In the genomic region with DNA sequence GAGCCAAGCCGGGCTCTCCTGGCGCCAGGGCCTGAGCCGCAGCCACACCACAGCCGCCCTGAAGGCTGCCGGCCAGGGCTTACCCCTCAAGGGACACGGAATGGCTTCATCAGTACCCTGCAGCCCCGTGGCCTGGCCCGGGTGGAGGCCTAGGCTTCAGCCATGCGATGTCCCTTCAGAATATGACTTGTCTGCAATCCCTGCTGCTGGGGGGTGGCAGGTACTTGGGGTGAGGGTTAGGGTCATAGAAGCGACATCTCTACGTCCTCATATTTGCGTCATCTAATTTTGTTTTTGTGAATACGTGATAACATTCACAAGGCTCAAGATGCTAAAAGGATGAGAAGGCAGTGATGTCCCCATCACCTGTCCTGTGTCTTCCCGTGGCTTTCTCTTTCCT, we compare ENCODE assay signal across 19 cellular contexts. TPM values are rescaled to one million over a fixed set of nuclear protein-coding genes. Genes with fewer than 3 reads are reported as not detected.
DNase-seq lines count a peak whose midpoint lies in the region; ATAC-seq, FAIRE-seq and TF ChIP-seq lines count a peak whose summit lies in the region.
"Had no signal": no experiment of that assay in that cellular context is flagged by ENCODE, and none has a peak within 500 bp of the region (broad histone marks: within the 10 kb centered on the region; RNA-seq: fewer than 3 reads in every experiment).

No MANE protein-coding gene starts in this region.

- peak overlapping the region; percentile 100 for H3K27ac ChIP-seq in 22Rv1
- H3K27ac ChIP-seq in SK-N-MC, result peak overlapping the region; percentile 98
- H3K27ac ChIP-seq in HepG2 (ENCODE audit: extremely low read length, insufficient read depth, low read length), result no peak overlapping the region
- H3K27ac ChIP-seq: epithelial cell of prostate, gastrocnemius medialis, WERI-Rb-1 had no signal

- TF ChIP-seq CTCF in 22Rv1 (IDR thresholded peaks at IDR 0.05), result no peak
- TF ChIP-seq CTCF in HepG2 (CRISPR knock-in tag; IDR thresholded peaks at IDR 0.05), result no peak

- no peak; a peak in 1 of 4 replicates for TF ChIP-seq POLR2A in HepG2 (IDR thresholded peaks at IDR 0.05; ENCODE audit: insufficient read depth in 1 of 2, low read depth in 2 of 2, low read length in 2 of 2)

- CTCF ChIA-PET in HepG2 (lab: Yijun Ruan, JAX; ENCODE audit: low intra/inter-chr PET ratio, low total read pairs), result no interaction called here

- DNase-seq in ELF-1 (ENCODE audit: low read depth, low spot score) (peak; percentile 22), SK-N-MC (ENCODE audit: low read depth, low spot score) (no peak), HepG2 (ENCODE audit: low spot score) (no peak), AG08395 (ENCODE audit: low spot score) (no peak), COR-L47 (lab: John Stamatoyannopoulos, UW) (no peak)
- no peak for DNase-seq in activated CD4-positive, CD25-positive, alpha-beta regulatory T cell treated with anti-CD3 and anti-CD28 coated beads, Interleukin-2, amount 50 U/mL, for 72 hours
- DNase-seq: activated CD4-positive, alpha-beta memory T cell treated with anti-CD3 and anti-CD28 coated beads for 36 hours; activated T-cell treated with anti-CD3 and anti-CD28 coated beads, Interleukin-2, amount 50 U/mL, for 24 hours; gastrocnemius medialis; NCI-H1436; NCI-H69; T-cell; trophoblast cell; WERI-Rb-1 had no signal

- peak overlapping the region; percentile 99 for H3K9ac ChIP-seq in SK-N-MC (ENCODE audit: insufficient read length)
- no peak overlapping the region for H3K9ac ChIP-seq in HepG2 (ENCODE audit: insufficient read depth, low read depth, low read length)

- no peak overlapping the region for H3K4me2 ChIP-seq in HepG2 (ENCODE audit: low read depth, low read length)

- no peak for TF ChIP-seq EP300 in HepG2 (IDR thresholded peaks at IDR 0.05; ENCODE audit: low read depth in 2 of 2, low read length in 2 of 2)
- TF ChIP-seq EP300 in HepG2 (CRISPR knock-in tag; IDR thresholded peaks at IDR 0.05; ENCODE audit: borderline replicate concordance), result no peak

- in situ Hi-C loops in HepG2 (cut with HindIII; ENCODE audit: extremely low pct_ligation_motif_present, low pct_unique_long_range_greater_than_20kb), result loop anchor here (25.0 kb wide), 1 partner anchor 210 kb away; no protein-coding TSS in a partner anchor

- BruUV-seq in HepG2 (replicated peaks; lab: Mats Ljungman, UMichigan), result no TSS peak

- FAIRE-seq in HepG2 (lab: Jason Lieb, UNC), result no peak

- H3K4me1 ChIP-seq in HepG2 (ENCODE audit: insufficient read depth, low read length), result peaks cover 35% of the 10 kb centered on the region

- H4K20me1 ChIP-seq in HepG2 (ENCODE audit: insufficient read depth, low read length), result peaks cover 43% of the 10 kb centered on the region

- intact Hi-C loops in HepG2 (cut with micrococcal nuclease; ENCODE audit: unreplicated experiment), result loop anchor here (10.0 kb wide), 2 partner anchors 153 to 543 kb away; no protein-coding TSS in a partner anchor

- POLR2A ChIA-PET in HepG2 (lab: Yijun Ruan, JAX), result no interaction called here

- H3K36me3 ChIP-seq in SK-N-MC (ENCODE audit: insufficient read depth, low read length) (peaks cover 99% of the 10 kb centered on the region), HepG2 (replicated peaks in 1 of 2; ENCODE audit: control insufficient read depth in 1 of 2, insufficient read depth in 2 of 2, low read length in 2 of 2) (peaks cover 39 to 79% of the 10 kb centered on the region in 2 experiments)
- H3K36me3 ChIP-seq: gastrocnemius medialis, WERI-Rb-1 had no signal

- no peaks in the 10 kb centered on the region for H3K27me3 ChIP-seq in HepG2 (ENCODE audit: control insufficient read depth in 1 of 2, insufficient read depth in 2 of 2, low read length in 2 of 2)
- H3K27me3 ChIP-seq: right atrium auricular region had no signal

- H3K9me3 ChIP-seq in SK-N-MC (ENCODE audit: low read depth, low read length) (no peaks in the 10 kb centered on the region), HepG2 (ENCODE audit: low read length) (no peaks in the 10 kb centered on the region)
- H3K9me3 ChIP-seq: gastrocnemius medialis, right atrium auricular region had no signal

- H3K4me3 ChIP-seq in SK-N-MC (peak overlapping the region; percentile 99), HepG2 (replicated peaks in 1 of 3; ENCODE audit: insufficient read depth in 1 of 3, low read depth in 2 of 3, low read length in 3 of 3) (no peak overlapping the region)
- H3K4me3 ChIP-seq: gastrocnemius medialis, right atrium auricular region had no signal

- WGBS in HepG2 (ENCODE audit: low lambda C conversion rate), result 100% methylated on average over 5 of the region's 14 CpGs

- no peak overlapping the region for H2AFZ ChIP-seq in HepG2 (ENCODE audit: low read length)

- peaks cover 29% of the 10 kb centered on the region for H3K79me2 ChIP-seq in HepG2 (ENCODE audit: insufficient read depth, low read length)

- ATAC-seq in HepG2 (no peak), GM18520 (IDR thresholded peaks at IDR 0.05; ENCODE audit: unreplicated experiment) (no peak)
- ATAC-seq: gastrocnemius medialis, T-cell had no signal

- no peak for TF ChIP-seq RAD21 in HepG2 (CRISPR knock-in tag; IDR thresholded peaks at IDR 0.05)

RNA-seq across cellular contexts. Expression of gene CCND1, which starts 6.4 kb away (rescaled TPM):
- total RNA-seq in HepG2 (2016; rRNA removed; fragmentation: Illumina TruSeq; extraction: Trizol), result 107 and 117 TPM in 2 replicates
- total RNA-seq in HepG2 (2016; cell fraction: cytosol; rRNA removed; fragmentation: Illumina TruSeq; extraction: Trizol; ENCODE audit: low read depth), result 18.0 and 19.0 TPM in 2 replicates
- 91.6 and 108 TPM in 2 replicates for total RNA-seq in HepG2 (2016; cell fraction: insoluble cytoplasmic fraction; rRNA removed; fragmentation: Illumina TruSeq; extraction: Trizol)
- 58.9 and 60.9 TPM in 2 replicates for total RNA-seq in HepG2 (2016; cell fraction: membrane; rRNA removed; fragmentation: Illumina TruSeq; extraction: Trizol)
- 68.6 and 72.9 TPM in 2 replicates for total RNA-seq in HepG2 (2016; cell fraction: nucleus; rRNA removed; fragmentation: Illumina TruSeq; extraction: Trizol)
- polyA plus RNA-seq in HepG2 (2011; rRNA removed), result 126 and 136 TPM in 2 replicates
- 73.2 and 112 TPM in 2 replicates for polyA plus RNA-seq in HepG2 (2011; cell fraction: cytosol; rRNA removed)
- 161 and 292 TPM in 2 replicates for polyA plus RNA-seq in HepG2 (2011; cell fraction: nucleus; rRNA removed)
- polyA plus RNA-seq in HepG2 (2012), result 60.9 and 65.2 TPM in 2 replicates
- 10.4 and 11.6 TPM in 2 replicates for polyA plus RNA-seq in HepG2 (2016; cell fraction: cytosol; fragmentation: Illumina TruSeq; extraction: Trizol; ENCODE audit: low read depth)
- polyA plus RNA-seq in HepG2 (2016; cell fraction: insoluble cytoplasmic fraction; fragmentation: Illumina TruSeq; extraction: Trizol; ENCODE audit: low read depth), result 75.4 and 106 TPM in 2 replicates
- polyA plus RNA-seq in HepG2 (2016; cell fraction: membrane; fragmentation: Illumina TruSeq; extraction: Trizol; ENCODE audit: low read depth), result 24.6 and 25.9 TPM in 2 replicates
- 90.1 and 100 TPM in 2 replicates for polyA plus RNA-seq in HepG2 (2016; cell fraction: nucleus; fragmentation: Illumina TruSeq; extraction: Trizol; ENCODE audit: insufficient read depth, low read depth)
- polyA minus RNA-seq in HepG2 (2011; rRNA and poly(A)+ RNA removed; ENCODE audit: low replicate concordance), result 30.5 and 379 TPM in 2 replicates
- 191 and 225 TPM in 2 replicates for polyA minus RNA-seq in HepG2 (2011; cell fraction: cytosol; rRNA and poly(A)+ RNA removed)
- 120 and 156 TPM in 2 replicates for polyA minus RNA-seq in HepG2 (2011; cell fraction: nucleus; rRNA and poly(A)+ RNA removed)

RNA-seq across cellular contexts. Expression of gene LTO1, which starts 27.8 kb away (rescaled TPM):
- total RNA-seq in HepG2 (2016; rRNA removed; fragmentation: Illumina TruSeq; extraction: Trizol), result 11.3 and 15.0 TPM in 2 replicates
- 9.2 and 10.5 TPM in 2 replicates for total RNA-seq in HepG2 (2016; cell fraction: cytosol; rRNA removed; fragmentation: Illumina TruSeq; extraction: Trizol; ENCODE audit: low read depth)
- total RNA-seq in HepG2 (2016; cell fraction: insoluble cytoplasmic fraction; rRNA removed; fragmentation: Illumina TruSeq; extraction: Trizol), result 9.0 and 17.0 TPM in 2 replicates
- total RNA-seq in HepG2 (2016; cell fraction: membrane; rRNA removed; fragmentation: Illumina TruSeq; extraction: Trizol), result 11.5 and 13.4 TPM in 2 replicates
- total RNA-seq in HepG2 (2016; cell fraction: nucleus; rRNA removed; fragmentation: Illumina TruSeq; extraction: Trizol), result 17.6 and 20.5 TPM in 2 replicates
- 11.8 and 13.8 TPM in 2 replicates for polyA plus RNA-seq in HepG2 (2011; rRNA removed)
- polyA plus RNA-seq in HepG2 (2011; cell fraction: cytosol; rRNA removed), result 9.3 TPM in 2 replicates
- 32.0 and 35.0 TPM in 2 replicates for polyA plus RNA-seq in HepG2 (2011; cell fraction: nucleus; rRNA removed)
- 10.6 and 11.8 TPM in 2 replicates for polyA plus RNA-seq in HepG2 (2012)
- 5.3 and 6.8 TPM in 2 replicates for polyA plus RNA-seq in HepG2 (2016; cell fraction: cytosol; fragmentation: Illumina TruSeq; extraction: Trizol; ENCODE audit: low read depth)
- polyA plus RNA-seq in HepG2 (2016; cell fraction: insoluble cytoplasmic fraction; fragmentation: Illumina TruSeq; extraction: Trizol; ENCODE audit: low read depth), result 13.9 and 14.6 TPM in 2 replicates
- polyA plus RNA-seq in HepG2 (2016; cell fraction: membrane; fragmentation: Illumina TruSeq; extraction: Trizol; ENCODE audit: low read depth), result 9.0 and 9.4 TPM in 2 replicates
- 40.5 and 43.2 TPM in 2 replicates for polyA plus RNA-seq in HepG2 (2016; cell fraction: nucleus; fragmentation: Illumina TruSeq; extraction: Trizol; ENCODE audit: insufficient read depth, low read depth)
- polyA minus RNA-seq in HepG2 (2011; rRNA and poly(A)+ RNA removed; ENCODE audit: low replicate concordance), result 17.9 and 33.2 TPM in 2 replicates
- 4.6 TPM in 2 replicates for polyA minus RNA-seq in HepG2 (2011; cell fraction: cytosol; rRNA and poly(A)+ RNA removed)
- polyA minus RNA-seq in HepG2 (2011; cell fraction: nucleus; rRNA and poly(A)+ RNA removed), result 22.3 and 29.4 TPM in 2 replicates

RNA-seq across cellular contexts. Expression of gene FGF19, which starts 56.5 kb away (rescaled TPM):
- not detected in 2 replicates for total RNA-seq in HepG2 (2016; rRNA removed; fragmentation: Illumina TruSeq; extraction: Trizol)
- total RNA-seq in HepG2 (2016; cell fraction: cytosol; rRNA removed; fragmentation: Illumina TruSeq; extraction: Trizol; ENCODE audit: low read depth), result not detected in 2 replicates
- 0.04 TPM in 1 of 2 replicates, not detected in the other for total RNA-seq in HepG2 (2016; cell fraction: insoluble cytoplasmic fraction; rRNA removed; fragmentation: Illumina TruSeq; extraction: Trizol)
- total RNA-seq in HepG2 (2016; cell fraction: membrane; rRNA removed; fragmentation: Illumina TruSeq; extraction: Trizol), result not detected in 2 replicates
- not detected in 2 replicates for total RNA-seq in HepG2 (2016; cell fraction: nucleus; rRNA removed; fragmentation: Illumina TruSeq; extraction: Trizol)
- 0.07 and 0.16 TPM in 2 replicates for polyA plus RNA-seq in HepG2 (2011; rRNA removed)
- polyA plus RNA-seq in HepG2 (2011; cell fraction: cytosol; rRNA removed), result 0.03 and 0.06 TPM in 2 replicates
- polyA plus RNA-seq in HepG2 (2011; cell fraction: nucleus; rRNA removed), result 0.62 and 0.74 TPM in 2 replicates
- polyA plus RNA-seq in HepG2 (2012), result 0.08 and 0.11 TPM in 2 replicates
- polyA plus RNA-seq in HepG2 (2016; cell fraction: cytosol; fragmentation: Illumina TruSeq; extraction: Trizol; ENCODE audit: low read depth), result not detected in 2 replicates
- polyA plus RNA-seq in HepG2 (2016; cell fraction: insoluble cytoplasmic fraction; fragmentation: Illumina TruSeq; extraction: Trizol; ENCODE audit: low read depth), result not detected in 2 replicates
- not detected in 2 replicates for polyA plus RNA-seq in HepG2 (2016; cell fraction: membrane; fragmentation: Illumina TruSeq; extraction: Trizol; ENCODE audit: low read depth)
- 0.36 and 0.37 TPM in 2 replicates for polyA plus RNA-seq in HepG2 (2016; cell fraction: nucleus; fragmentation: Illumina TruSeq; extraction: Trizol; ENCODE audit: insufficient read depth, low read depth)
- polyA minus RNA-seq in HepG2 (2011; rRNA and poly(A)+ RNA removed; ENCODE audit: low replicate concordance), result 0.21 TPM in 1 of 2 replicates, not detected in the other
- not detected in 2 replicates for polyA minus RNA-seq in HepG2 (2011; cell fraction: cytosol; rRNA and poly(A)+ RNA removed)
- not detected in 2 replicates for polyA minus RNA-seq in HepG2 (2011; cell fraction: nucleus; rRNA and poly(A)+ RNA removed)
- total RNA-seq: activated CD4-positive, alpha-beta memory T cell treated with anti-CD3 and anti-CD28 coated beads for 36 hours; gastrocnemius medialis; OCI-LY7; right atrium auricular region had no signal
